Comparison of ENCODE assay signal across 8 cellular contexts in genomic region chr21:31866077-31866511, GRCh38. TPM values are rescaled to one million over a fixed set of nuclear protein-coding genes. Genes with fewer than 3 reads are reported as not detected.
DNase-seq lines count a peak whose midpoint lies in the region; ATAC-seq and TF ChIP-seq lines count a peak whose summit lies in the region.

No MANE protein-coding gene starts in this region.

- peak; percentile 32 for DNase-seq in AG09319 (ENCODE audit: extremely low read depth, low read depth)
- DNase-seq in GM19240 (ENCODE audit: insufficient read length, low spot score): peak; percentile 44
- DNase-seq in NCI-H1105 (lab: John Stamatoyannopoulos, UW): peak; percentile 96
- DNase-seq in SW 1271 (lab: John Stamatoyannopoulos, UW): peak; percentile 2 to 44
- peak; percentile 93 for DNase-seq in adipocyte (ENCODE audit: low read depth)
- DNase-seq in heart right ventricle: peak; percentile 83 to 88
- DNase-seq in pulmonary artery endothelial cell (ENCODE audit: low read depth, low spot score): peak; percentile 11

- 15 to 19% methylated on average over 15 of the region's 15 CpGs for WGBS in heart right ventricle, 2 donors

- intact Hi-C loops in heart right ventricle (cut with DNase I): loop anchor here in 8 of 10 donors (1.0 to 10.0 kb wide), 6 partner anchors 79 to 393 kb away; no protein-coding TSS in a partner anchor

- TF ChIP-seq CTCF in AG09319 (IDR thresholded peaks at IDR 0.05; ENCODE audit: low read depth, low read length) (peak; percentile 95), heart right ventricle (IDR thresholded peaks at IDR 0.05) (peak; percentile 72 to 95 (median 92))

- H3K4me3 ChIP-seq in adipocyte (ENCODE audit: low read length): no peak overlapping the region
- no peak overlapping the region for H3K4me3 ChIP-seq in heart right ventricle

- no peak overlapping the region for H3K9ac ChIP-seq in adipocyte (ENCODE audit: low read length)

- H3K9me3 ChIP-seq in adipocyte (ENCODE audit: control insufficient read depth, low read length) (no peaks in the 10 kb centered on the region), heart right ventricle (no peaks in the 10 kb centered on the region)

- ATAC-seq in heart right ventricle (peak; percentile 93 to 97 (median 96)), GM21717 (IDR thresholded peaks at IDR 0.05; ENCODE audit: unreplicated experiment) (no peak)

- H3K4me1 ChIP-seq in adipocyte (ENCODE audit: control insufficient read depth, insufficient read depth, low read length) (no peaks in the 10 kb centered on the region), heart right ventricle (peaks cover 0 to 9% (median 2%) of the 10 kb centered on the region in 9 donors)

- peaks cover 26% of the 10 kb centered on the region for H3K27me3 ChIP-seq in adipocyte (replicated peaks; ENCODE audit: control insufficient read depth, insufficient read depth, low read length)
- peaks cover 0 to 19% (median 9%) of the 10 kb centered on the region in 7 donors for H3K27me3 ChIP-seq in heart right ventricle

- H3K27ac ChIP-seq in heart right ventricle: no peak overlapping the region

- H3K36me3 ChIP-seq in adipocyte (ENCODE audit: control insufficient read depth, insufficient read depth, low read length, severe bottlenecking) (no peaks in the 10 kb centered on the region), heart right ventricle (no peaks in the 10 kb centered on the region)

RNA-seq across cellular contexts. Expression of gene HUNK, which starts 6.7 kb away (rescaled TPM):
- total RNA-seq in heart right ventricle (under 1 TPM in 9 of 10 donors, not detected in 1; 0.04 to 0.81 (median 0.10) TPM), pulmonary artery endothelial cell (not detected in 2 replicates)
- under 1 TPM in 1 of 2 donors, not detected in 1; 0.14 TPM for polyA plus RNA-seq in heart right ventricle

Comparison
In these comparisons a context has a peak if more than half of its experiments do, and no peak if none do; other contexts are left out.
1. DNase-seq: peak in every context shown above with its lines; median percentile 96 in NCI-H1105; 93 in adipocyte; 86 in heart right ventricle; 44 in GM19240; 32 in AG09319; 23 in SW 1271; 11 in pulmonary artery endothelial cell.